ENCODE assay signal across 15 cellular contexts in the genomic region with DNA sequence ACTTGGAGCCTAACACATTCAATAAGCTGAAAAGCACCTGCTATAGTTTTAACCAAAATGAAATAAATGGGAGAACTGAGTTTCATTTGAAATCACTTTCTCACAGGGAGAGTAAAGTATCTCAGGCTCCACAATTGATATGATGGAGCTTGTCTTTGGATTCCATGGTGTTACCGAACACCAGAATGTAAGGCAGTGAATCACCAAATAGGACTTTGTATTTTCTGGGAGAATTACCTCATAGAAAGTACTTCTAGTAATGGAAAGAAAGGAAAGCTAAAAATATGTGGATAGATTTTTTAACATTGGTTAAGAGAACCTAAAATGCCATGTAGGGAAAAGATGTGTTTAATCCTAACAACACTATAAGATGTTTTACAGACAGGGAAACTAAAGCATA.
DNase-seq lines count a peak whose midpoint lies in the region; ATAC-seq and TF ChIP-seq lines count a peak whose summit lies in the region.
"Had no signal": no experiment of that assay in that cellular context is flagged by ENCODE, and none has a peak within 500 bp of the region (broad histone marks: within the 10 kb centered on the region; RNA-seq: fewer than 3 reads in every experiment).

No MANE protein-coding gene starts in this region.

- no peak overlapping the region for H4K5ac ChIP-seq in IMR-90 (ENCODE audit: low read depth, low read length)

- no peak overlapping the region for H3K23ac ChIP-seq in IMR-90 (ENCODE audit: low read depth, low read length)

- H4K20me1 ChIP-seq in IMR-90 (ENCODE audit: insufficient read depth, low read length), result no peaks in the 10 kb centered on the region
- no peaks in the 10 kb centered on the region for H4K20me1 ChIP-seq in smooth muscle cell (ENCODE audit: low read depth)
- H4K20me1 ChIP-seq in SK-N-SH (ENCODE audit: insufficient read depth), result no peaks in the 10 kb centered on the region
- H4K20me1 ChIP-seq: BLaER1 had no signal

- H2AK9ac ChIP-seq in IMR-90 (replicated peaks; ENCODE audit: low read depth, low read length, poor library complexity), result no peak overlapping the region

- H2AFZ ChIP-seq in IMR-90 (replicated peaks; ENCODE audit: low read length, poor library complexity) (no peak overlapping the region), smooth muscle cell (ENCODE audit: low read depth) (no peak overlapping the region), SK-N-SH (ENCODE audit: low read depth) (no peak overlapping the region)

- CTCF ChIA-PET in IMR-90 (lab: Yijun Ruan, JAX) (no interaction called here), SK-N-SH (lab: Yijun Ruan, JAX) (interaction anchor here (0.8 to 1.3 kb wide), 3 partner anchors 48 to 571 kb away, joined by 3 to 4 read pairs (median 4); no protein-coding TSS in a partner anchor)

- H3F3A ChIP-seq in smooth muscle cell (ENCODE audit: low read depth) (no peaks in the 10 kb centered on the region), SK-N-SH (replicated peaks; ENCODE audit: insufficient read depth) (no peaks in the 10 kb centered on the region)

- dilution Hi-C loops in IMR-90 (cut with HindIII; ENCODE audit: low sequenced_read_pairs, unreplicated experiment), result no loop called here

- no peaks in the 10 kb centered on the region for H3K79me2 ChIP-seq in smooth muscle cell (ENCODE audit: low read depth)
- H3K79me2 ChIP-seq in SK-N-SH (ENCODE audit: insufficient read depth), result no peaks in the 10 kb centered on the region

- TF ChIP-seq POLR2A in IMR-90 (IDR thresholded peaks at IDR 0.05; ENCODE audit: low read depth, low read length), result no peak

- intact Hi-C loops in IMR-90 (cut with micrococcal nuclease), result no loop called here

- no peak overlapping the region for H4K8ac ChIP-seq in IMR-90 (ENCODE audit: low read depth in 2 of 2, low read length in 2 of 2)

- H3K4me3 ChIP-seq in IMR-90 (ENCODE audit: insufficient read depth, low read depth, low read length), result no peak overlapping the region
- no peak overlapping the region for H3K4me3 ChIP-seq in smooth muscle cell
- H3K4me3 ChIP-seq in SK-N-SH (ENCODE audit: low read depth in 2 of 2, low read length in 1 of 2), result no peak overlapping the region
- no peak overlapping the region for H3K4me3 ChIP-seq in BE2C (ENCODE audit: low read depth, low read length)
- H3K4me3 ChIP-seq: A549, BLaER1, HAP-1 had no signal

- no peak overlapping the region for H3K56ac ChIP-seq in IMR-90 (ENCODE audit: extremely low read depth, insufficient read depth, low read length)

- H3K36me3 ChIP-seq in IMR-90 (ENCODE audit: control insufficient read depth, insufficient read depth, low read length), result no peaks in the 10 kb centered on the region
- no peaks in the 10 kb centered on the region for H3K36me3 ChIP-seq in smooth muscle cell (ENCODE audit: low read depth)
- H3K36me3 ChIP-seq in SK-N-SH (replicated peaks in 1 of 2; ENCODE audit: control insufficient read depth in 1 of 2, insufficient read depth in 2 of 2, low read length in 1 of 2), result no peaks in the 10 kb centered on the region
- H3K36me3 ChIP-seq in BE2C, result no peaks in the 10 kb centered on the region
- H3K36me3 ChIP-seq: BLaER1, HAP-1 had no signal

- TF ChIP-seq EP300 in SK-N-SH (IDR thresholded peaks at IDR 0.05; ENCODE audit: borderline replicate concordance in 1 of 2, low read depth in 1 of 2, low read length in 1 of 2), result no peak

- H2AK5ac ChIP-seq in IMR-90 (ENCODE audit: low read depth, low read length), result no peak overlapping the region

- H2BK20ac ChIP-seq in IMR-90 (ENCODE audit: low read depth, low read length), result no peak overlapping the region

- peaks cover 3% of the 10 kb centered on the region for H3K4me1 ChIP-seq in IMR-90 (ENCODE audit: control insufficient read depth, insufficient read depth, low read length)
- H3K4me1 ChIP-seq in smooth muscle cell (ENCODE audit: low read depth), result no peaks in the 10 kb centered on the region
- H3K4me1 ChIP-seq in SK-N-SH (ENCODE audit: control insufficient read depth in 1 of 2, insufficient read depth in 2 of 2, low read depth in 1 of 2, low read length in 1 of 2), result peaks cover 0 to 2% of the 10 kb centered on the region in 2 experiments; a peak in 2 of 4 replicates
- no peaks in the 10 kb centered on the region for H3K4me1 ChIP-seq in BE2C
- H3K4me1 ChIP-seq: A549, BLaER1, Caco-2, HAP-1 had no signal

- H3K4me2 ChIP-seq in IMR-90 (ENCODE audit: low read depth, low read length) (no peak overlapping the region), smooth muscle cell (no peak overlapping the region), SK-N-SH (no peak overlapping the region)
- H3K4me2 ChIP-seq: A549, BLaER1 had no signal

- H3K27ac ChIP-seq in IMR-90 (ENCODE audit: insufficient read depth, low read length) (no peak overlapping the region), smooth muscle cell (ENCODE audit: low read depth) (peak overlapping the region; percentile 47), SK-N-SH (ENCODE audit: low read depth in 2 of 2, low read length in 1 of 2) (no peak overlapping the region)
- H3K27ac ChIP-seq: A549, BLaER1 had no signal

- H3K79me1 ChIP-seq in IMR-90 (ENCODE audit: low read depth in 1 of 2, low read length in 2 of 2), result no peaks in the 10 kb centered on the region

- H3K9me2 ChIP-seq in SK-N-SH, result no peaks in the 10 kb centered on the region

- H3K4ac ChIP-seq in IMR-90 (ENCODE audit: low read depth, low read length), result no peak overlapping the region

- no peak overlapping the region for H3K18ac ChIP-seq in IMR-90 (ENCODE audit: low read depth, low read length)

- no CpG with 5 or more reads among the region's 1 CpG for WGBS in IMR-90 (ENCODE audit: extremely low coverage in 2 of 2, insufficient read length in 1 of 2), 2 experiments
- WGBS in smooth muscle cell (ENCODE audit: low lambda C conversion rate), result 60% methylated on average over 1 of the region's 1 CpG
- WGBS in SK-N-SH (ENCODE audit: low lambda C conversion rate), result 82% methylated on average over 1 of the region's 1 CpG

- no peak overlapping the region for H4K91ac ChIP-seq in IMR-90 (ENCODE audit: insufficient read depth, low read depth, low read length)

- TF ChIP-seq RAD21 in IMR-90 (IDR thresholded peaks at IDR 0.05; ENCODE audit: low read length) (no peak), SK-N-SH (IDR thresholded peaks at IDR 0.05; ENCODE audit: low read length) (no peak)

- TF ChIP-seq CTCF in IMR-90 (conservative IDR thresholded peaks at IDR 0.05; ENCODE audit: low read depth, low read length) (no peak), smooth muscle cell (IDR thresholded peaks at IDR 0.05; ENCODE audit: borderline replicate concordance, insufficient read depth, poor library complexity, severe bottlenecking) (no peak), SK-N-SH (IDR thresholded peaks at IDR 0.05) (no peak), BE2C (IDR thresholded peaks at IDR 0.05; ENCODE audit: low read depth, low read length) (no peak)

- no peak overlapping the region for H2BK120ac ChIP-seq in IMR-90 (ENCODE audit: low read depth, low read length)

- H2BK15ac ChIP-seq in IMR-90 (ENCODE audit: low read depth, low read length), result no peak overlapping the region

- POLR2A ChIA-PET in IMR-90 (lab: Charles Lee; ENCODE audit: unreplicated experiment), result no interaction called here
- POLR2A ChIA-PET in SK-N-SH (lab: Yijun Ruan, JAX), result no interaction called here

- peak; percentile 60 for DNase-seq in IMR-90
- peak; percentile 36 for DNase-seq in astrocyte of the hippocampus (ENCODE audit: low read depth, low spot score)
- DNase-seq in iris pigment epithelial cell (ENCODE audit: low read depth), result peak; percentile 59
- no peak for DNase-seq in smooth muscle cell (lab: John Stamatoyannopoulos, UW; ENCODE audit: unreplicated experiment)
- DNase-seq in SK-N-SH, result no peak
- no peak for DNase-seq in BE2C
- DNase-seq in anterior cingulate cortex (lab: John Stamatoyannopoulos, UW), result no peak
- DNase-seq: Caco-2; CD8-positive, alpha-beta memory T cell; DMS53; GOT3 had no signal

- BruUV-seq in IMR-90 (replicated peaks; lab: Mats Ljungman, UMichigan), result no TSS peak

- peaks cover 1% of the 10 kb centered on the region; the same call in 1 of the 2 replicates for H3K9me3 ChIP-seq in IMR-90 (ENCODE audit: control insufficient read depth, insufficient read depth, low read length)
- peaks cover 6% of the 10 kb centered on the region for H3K9me3 ChIP-seq in smooth muscle cell (replicated peaks; ENCODE audit: low read depth)
- peaks cover 7% of the 10 kb centered on the region; the same call in 1 of the 2 replicates for H3K9me3 ChIP-seq in SK-N-SH
- no peaks in the 10 kb centered on the region for H3K9me3 ChIP-seq in BE2C
- H3K9me3 ChIP-seq: A549, Caco-2, HAP-1 had no signal

- H3K14ac ChIP-seq in IMR-90 (replicated peaks; ENCODE audit: low read depth, low read length), result no peak overlapping the region

- H2BK5ac ChIP-seq in IMR-90 (ENCODE audit: low read depth, low read length, poor library complexity, severe bottlenecking), result no peak overlapping the region

- in situ Hi-C loops in IMR-90 (cut with MboI; ENCODE audit: low sequenced_read_pairs), result no loop called here

- H3K9ac ChIP-seq in IMR-90 (ENCODE audit: low read depth, low read length) (no peak overlapping the region), smooth muscle cell (ENCODE audit: low read depth) (no peak overlapping the region), SK-N-SH (no peak overlapping the region)
- H3K9ac ChIP-seq: BLaER1 had no signal

- peaks cover 2% of the 10 kb centered on the region; the same call in 1 of the 2 replicates for H3K9me1 ChIP-seq in IMR-90 (ENCODE audit: insufficient read depth, low read length)

- ATAC-seq in IMR-90 (ENCODE audit: low read depth) (no peak), GM18909 (IDR thresholded peaks at IDR 0.05; ENCODE audit: poor library complexity, unreplicated experiment) (no peak)
- ATAC-seq: A549 had no signal

- H3K27me3 ChIP-seq in IMR-90 (ENCODE audit: control insufficient read depth, insufficient read depth, low read length) (no peaks in the 10 kb centered on the region), smooth muscle cell (ENCODE audit: low read depth) (no peaks in the 10 kb centered on the region), SK-N-SH (ENCODE audit: insufficient read depth) (no peaks in the 10 kb centered on the region), BE2C (no peaks in the 10 kb centered on the region; the same call in none of the 2 replicates)
- H3K27me3 ChIP-seq: BLaER1 had no signal

TF ChIP-seq in IMR-90, 13 proteins besides CTCF, POLR2A, EP300 and RAD21 (continues in another document):
- TF ChIP-seq BHLHE40 (IDR thresholded peaks at IDR 0.05; ENCODE audit: low read depth, low read length) (no peak), MAZ (IDR thresholded peaks at IDR 0.05; ENCODE audit: borderline replicate concordance, low read depth, low read length) (no peak), CEBPB (IDR thresholded peaks at IDR 0.05; ENCODE audit: low read depth, low read length) (no peak)

TF ChIP-seq in SK-N-SH, 30 proteins besides CTCF, POLR2A, EP300 and RAD21 (continues in another document):
- no peak for TF ChIP-seq YY1 (IDR thresholded peaks at IDR 0.05; ENCODE audit: low read depth)
- TF ChIP-seq JUND (IDR thresholded peaks at IDR 0.05), result no peak

Comparison
In these comparisons a context has a peak if more than half of its experiments do, and no peak if none do; other contexts are left out.
1. DNase-seq: peak in IMR-90 (single experiment), astrocyte of the hippocampus (single experiment) and iris pigment epithelial cell (single experiment); none in smooth muscle cell (single experiment), SK-N-SH (single experiment), BE2C (single experiment) and anterior cingulate cortex (0 of 58).